In genomic region chr9:81097167-81097566, GRCh38 we compare ENCODE assay signal across 29 cellular contexts.
DNase-seq lines count a peak whose midpoint lies in the region; ATAC-seq, FAIRE-seq and TF ChIP-seq lines count a peak whose summit lies in the region.
"Had no signal": no experiment of that assay in that cellular context is flagged by ENCODE, and none has a peak within 500 bp of the region (broad histone marks: within the 10 kb centered on the region; RNA-seq: fewer than 3 reads in every experiment).

No MANE protein-coding gene starts in this region.

- H2BK15ac ChIP-seq in mesendoderm (replicated peaks; ENCODE audit: low read depth): no peak overlapping the region

- H3K18ac ChIP-seq in mesendoderm (ENCODE audit: low read length): no peak overlapping the region

- H4K5ac ChIP-seq in mesendoderm (ENCODE audit: low read length): no peak overlapping the region

- H3K4ac ChIP-seq in mesendoderm (ENCODE audit: low read depth, low read length): no peak overlapping the region

- H3F3A ChIP-seq in GM23338 (replicated peaks; ENCODE audit: low read depth): no peaks in the 10 kb centered on the region
- H3F3A ChIP-seq in neural progenitor cell (ENCODE audit: low read depth): no peaks in the 10 kb centered on the region

- 35 to 75% (median 45%) methylated on average over 5 of the region's 5 CpGs for WGBS in adrenal gland, 4 donors
- WGBS in mesendoderm (ENCODE audit: extremely low coverage, insufficient coverage, low lambda C conversion rate): no CpG with 5 or more reads among the region's 5 CpGs

- no peaks in the 10 kb centered on the region for H3K4me1 ChIP-seq in GM23338 (ENCODE audit: insufficient read depth)
- peaks cover 9 to 10% of the 10 kb centered on the region in 2 donors for H3K4me1 ChIP-seq in adrenal gland (replicated peaks in 1 of 2)
- no peaks in the 10 kb centered on the region for H3K4me1 ChIP-seq in mesendoderm (ENCODE audit: control insufficient read depth, low read depth, low read length)
- no peaks in the 10 kb centered on the region for H3K4me1 ChIP-seq in neural progenitor cell

- ATAC-seq in GM23338 (no peak), GM21381 (IDR thresholded peaks at IDR 0.05; ENCODE audit: unreplicated experiment) (no peak), HG02885 (IDR thresholded peaks at IDR 0.05; ENCODE audit: poor library complexity, unreplicated experiment) (no peak)
- ATAC-seq: GM12878, HCT116, Panc1 had no signal

- no peaks in the 10 kb centered on the region for H3K79me1 ChIP-seq in mesendoderm (ENCODE audit: low read length)

- H3K27me3 Mint-ChIP-seq in GM23338 (ENCODE audit: insufficient read depth, low read depth, poor library complexity) (no peaks in the 10 kb centered on the region), neural progenitor cell (ENCODE audit: insufficient read depth, low read depth) (peaks cover 2% of the 10 kb centered on the region)
- H3K27me3 Mint-ChIP-seq: CD4-positive, alpha-beta memory T cell had no signal

- H2AFZ ChIP-seq in GM23338 (peak overlapping the region; percentile 85; the same call in 1 of the 2 replicates), neural progenitor cell (replicated peaks) (peak overlapping the region; percentile 11)

- no peak overlapping the region for H3K4me3 Mint-ChIP-seq in GM23338
- no peak overlapping the region for H3K4me3 Mint-ChIP-seq in neural progenitor cell
- H3K4me3 Mint-ChIP-seq: CD4-positive, alpha-beta memory T cell had no signal

- H2BK120ac ChIP-seq in mesendoderm (ENCODE audit: low read depth, low read length): no peak overlapping the region

- no peaks in the 10 kb centered on the region; the same call in 2 of the 3 replicates for H3K9me3 Mint-ChIP-seq in GM23338
- H3K9me3 Mint-ChIP-seq in neural progenitor cell: peaks cover 20% of the 10 kb centered on the region

- H3K36me3 ChIP-seq in GM23338 (ENCODE audit: insufficient read depth) (no peaks in the 10 kb centered on the region), adrenal gland (replicated peaks in 1 of 2) (no peaks in the 10 kb centered on the region), mesendoderm (ENCODE audit: control insufficient read depth, insufficient read depth, low read length) (no peaks in the 10 kb centered on the region), neural progenitor cell (no peaks in the 10 kb centered on the region)
- H3K36me3 ChIP-seq: MG63 had no signal

- no peak for FAIRE-seq in frontal cortex (lab: Jason Lieb, UNC)
- FAIRE-seq: A204.1, G401.6, GM12878, H1, HTR-8/SVneo had no signal

- no peak overlapping the region for H4K8ac ChIP-seq in mesendoderm (ENCODE audit: low read depth, low read length)

- no peaks in the 10 kb centered on the region for H4K20me1 ChIP-seq in GM23338 (replicated peaks; ENCODE audit: insufficient read depth)
- H4K20me1 ChIP-seq in neural progenitor cell (ENCODE audit: low read depth): no peaks in the 10 kb centered on the region

- H3K9me3 ChIP-seq in adrenal gland (replicated peaks in 1 of 3): peaks cover 0 to 4% (median 0%) of the 10 kb centered on the region in 3 donors
- H3K9me3 ChIP-seq in neural progenitor cell (ENCODE audit: low read depth): no peaks in the 10 kb centered on the region
- H3K9me3 ChIP-seq: MG63, SK-N-SH had no signal

- H3K36me3 Mint-ChIP-seq in GM23338 (ENCODE audit: low read depth) (no peaks in the 10 kb centered on the region), neural progenitor cell (no peaks in the 10 kb centered on the region)
- H3K36me3 Mint-ChIP-seq: CD4-positive, alpha-beta memory T cell had no signal

- no peak overlapping the region for H2AK5ac ChIP-seq in mesendoderm (ENCODE audit: low read length)

- H3K23ac ChIP-seq in mesendoderm (ENCODE audit: low read length): no peak overlapping the region

- H3K79me2 ChIP-seq in GM23338 (replicated peaks; ENCODE audit: insufficient read depth) (no peaks in the 10 kb centered on the region), mesendoderm (ENCODE audit: control insufficient read depth, insufficient read depth, low read length) (no peaks in the 10 kb centered on the region), neural progenitor cell (ENCODE audit: low read depth) (no peaks in the 10 kb centered on the region)

- no peaks in the 10 kb centered on the region for H3K27me3 ChIP-seq in GM23338 (ENCODE audit: insufficient read depth)
- no peaks in the 10 kb centered on the region for H3K27me3 ChIP-seq in adrenal gland
- no peaks in the 10 kb centered on the region for H3K27me3 ChIP-seq in mesendoderm (ENCODE audit: insufficient read depth, low read length, poor library complexity)
- no peaks in the 10 kb centered on the region for H3K27me3 ChIP-seq in neural progenitor cell
- H3K27me3 ChIP-seq: MG63 had no signal

- TF ChIP-seq CTCF in GM23338 (conservative IDR thresholded peaks at IDR 0.05; ENCODE audit: low read depth in 2 of 2) (no peak), adrenal gland (IDR thresholded peaks at IDR 0.05) (no peak), neural progenitor cell (IDR thresholded peaks at IDR 0.05) (no peak)

- H3K56ac ChIP-seq in mesendoderm (ENCODE audit: low read length): no peak overlapping the region

- H3K9me2 ChIP-seq in GM23338 (ENCODE audit: insufficient read depth): no peaks in the 10 kb centered on the region
- H3K9me2 ChIP-seq: SK-N-SH had no signal

- intact Hi-C loops in adrenal gland (cut with DNase I): no loop called here

- TF ChIP-seq POLR2A in adrenal gland (IDR thresholded peaks at IDR 0.05): no peak

- H3K27ac Mint-ChIP-seq in GM23338 (no peak overlapping the region), neural progenitor cell (no peak overlapping the region)
- H3K27ac Mint-ChIP-seq: CD4-positive, alpha-beta memory T cell had no signal

- no peak overlapping the region for H3K9ac ChIP-seq in mesendoderm (ENCODE audit: low read length)
- H3K9ac ChIP-seq in neural progenitor cell: no peak overlapping the region
- H3K9ac ChIP-seq: SK-N-SH had no signal

- H3K27ac ChIP-seq in GM23338 (ENCODE audit: low read depth): no peak overlapping the region
- peak overlapping the region in 4 of 5 donors; percentile 17 to 83 (median 59) for H3K27ac ChIP-seq in adrenal gland
- no peak overlapping the region for H3K27ac ChIP-seq in mesendoderm (ENCODE audit: low read depth, low read length)
- no peak overlapping the region for H3K27ac ChIP-seq in neural progenitor cell

- peaks cover 7% of the 10 kb centered on the region; the same call in 1 of the 3 replicates for H3K4me1 Mint-ChIP-seq in GM23338
- peaks cover 3% of the 10 kb centered on the region for H3K4me1 Mint-ChIP-seq in neural progenitor cell
- H3K4me1 Mint-ChIP-seq: CD4-positive, alpha-beta memory T cell had no signal

- H2BK5ac ChIP-seq in mesendoderm (ENCODE audit: low read length): no peak overlapping the region

- no peak for DNase-seq in GM23338 (ENCODE audit: low spot score)
- DNase-seq in adrenal gland: no peak
- peak; percentile 15 for DNase-seq in mesendoderm
- DNase-seq in neural progenitor cell (ENCODE audit: low spot score): no peak
- DNase-seq in NCI-H1930 (lab: John Stamatoyannopoulos, UW): no peak
- DNase-seq in frontal cortex (ENCODE audit: low spot score in 2 of 2): no peak
- DNase-seq: C1 segment of cervical spinal cord; CD4-positive, alpha-beta memory T cell; COR-L47; KBM-7; MG63; NCI-H1105 treated with DMSO at 0.1 percent for 48 hours; NCI-H146; NCI-H2029; NCI-H446 treated with DMSO at 0.1 percent for 48 hours; NCI-H526; NCI-H82; SHP77 treated with DMSO at 0.1 percent for 48 hours; SK-N-SH; SW 1271 had no signal

- no peak overlapping the region for H3K4me3 ChIP-seq in GM23338
- H3K4me3 ChIP-seq in adrenal gland: no peak overlapping the region
- no peak overlapping the region for H3K4me3 ChIP-seq in mesendoderm (ENCODE audit: low read length)
- H3K4me3 ChIP-seq in neural progenitor cell: no peak overlapping the region
- H3K4me3 ChIP-seq: GM12878, MG63 had no signal

- H3K4me2 ChIP-seq in GM23338: no peak overlapping the region
- H3K4me2 ChIP-seq in mesendoderm (ENCODE audit: low read length): no peak overlapping the region
- no peak overlapping the region for H3K4me2 ChIP-seq in neural progenitor cell
- H3K4me2 ChIP-seq: SK-N-SH had no signal

Comparison
In these comparisons a context has a peak if more than half of its experiments do, and no peak if none do; other contexts are left out.
1. H3K27ac ChIP-seq: peak in adrenal gland (4 of 5); none in GM23338 (single experiment), mesendoderm (single experiment) and neural progenitor cell (single experiment).